In the genomic region with DNA sequence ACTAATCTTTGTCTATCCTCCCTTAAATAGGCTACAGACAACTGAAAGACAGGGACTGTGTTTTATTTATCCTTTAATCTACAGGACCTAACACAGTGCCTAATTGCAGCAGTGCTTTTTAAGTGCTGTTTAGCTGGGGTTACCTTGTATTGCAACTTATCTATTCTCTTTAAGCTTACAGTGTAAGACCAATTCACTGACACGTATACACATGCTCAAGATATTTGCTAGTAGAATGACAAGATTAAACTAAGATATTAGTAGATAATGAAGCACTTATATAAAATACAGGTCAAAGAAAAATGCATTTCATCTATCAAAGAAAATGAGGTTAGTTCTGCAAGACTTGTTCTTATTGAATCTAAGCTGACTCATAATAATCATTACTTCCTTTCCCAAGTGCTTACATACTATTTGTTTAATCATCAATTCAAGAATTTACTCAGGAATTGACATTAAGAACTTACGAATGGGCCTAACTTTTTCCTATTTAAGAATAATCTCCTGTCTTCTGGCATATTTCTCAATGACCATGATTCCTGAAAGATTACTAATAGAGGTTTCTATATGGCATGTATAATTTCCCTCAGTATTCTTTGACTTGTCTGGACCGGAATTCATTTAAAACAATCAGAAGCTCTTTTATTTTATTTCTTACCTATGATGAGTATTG, we compare ENCODE assay signal across 29 cellular contexts.
DNase-seq lines count a peak whose midpoint lies in the region; ATAC-seq, FAIRE-seq and TF ChIP-seq lines count a peak whose summit lies in the region.
"Had no signal": no experiment of that assay in that cellular context is flagged by ENCODE, and none has a peak within 500 bp of the region (broad histone marks: within the 10 kb centered on the region; RNA-seq: fewer than 3 reads in every experiment).

No MANE protein-coding gene starts in this region.

- peaks cover 44% of the 10 kb centered on the region for H3K4me1 ChIP-seq in ACC112 (ENCODE audit: control insufficient read depth, insufficient read depth, low read length, unreplicated experiment)
- peaks cover 3% of the 10 kb centered on the region for H3K4me1 ChIP-seq in astrocyte (ENCODE audit: insufficient read depth, low read length)
- H3K4me1 ChIP-seq in ovary (ENCODE audit: insufficient read depth): no peaks in the 10 kb centered on the region
- H3K4me1 ChIP-seq: left lung, pancreas had no signal

- intact Hi-C loops in ovary (cut with DNase I): no loop called here

- H3K27me3 Mint-ChIP-seq in astrocyte (ENCODE audit: low read depth, unreplicated experiment): no peaks in the 10 kb centered on the region
- no peaks in the 10 kb centered on the region for H3K27me3 Mint-ChIP-seq in activated CD8-positive, alpha-beta memory T cell treated with anti-CD3 and anti-CD28 coated beads, Interleukin-2, amount 10 ng/mL, durations not matched to agents 7 days and 5 days
- H3K27me3 Mint-ChIP-seq: central memory CD8-positive, alpha-beta T cell; naive thymus-derived CD8-positive, alpha-beta T cell had no signal

- H3K27me3 ChIP-seq in ACC112 (ENCODE audit: insufficient read depth, low read length) (no peaks in the 10 kb centered on the region), astrocyte (ENCODE audit: insufficient read depth, low read length) (no peaks in the 10 kb centered on the region), ovary (no peaks in the 10 kb centered on the region)
- H3K27me3 ChIP-seq: left lung, pancreas, sigmoid colon had no signal

- H3K27ac ChIP-seq in ACC112 (ENCODE audit: low read depth, low read length) (peak overlapping the region; percentile 80), astrocyte (ENCODE audit: low read depth, low read length) (no peak overlapping the region), ovary (no peak overlapping the region)
- H3K27ac ChIP-seq: A549, C4-2B, left lung, pancreas, sigmoid colon had no signal

- CTCF ChIA-PET in activated CD8-positive, alpha-beta memory T cell treated with anti-CD3 and anti-CD28 coated beads, Interleukin-2, amount 10 ng/mL, durations not matched to agents 7 days and 5 days (lab: Charles Lee): no interaction called here

- H3K9me3 ChIP-seq in astrocyte (ENCODE audit: insufficient read depth, low read depth, low read length) (no peaks in the 10 kb centered on the region), ovary (no peaks in the 10 kb centered on the region)
- H3K9me3 ChIP-seq: A549, left lung, pancreas, sigmoid colon had no signal

- H3K4me2 ChIP-seq in astrocyte (ENCODE audit: low read length): no peak overlapping the region
- H3K4me2 ChIP-seq: A549 had no signal

- H3K36me3 ChIP-seq in ACC112 (ENCODE audit: insufficient read depth, low read length): no peaks in the 10 kb centered on the region
- no peaks in the 10 kb centered on the region for H3K36me3 ChIP-seq in astrocyte (ENCODE audit: insufficient read depth, low read length)
- no peaks in the 10 kb centered on the region for H3K36me3 ChIP-seq in ovary
- H3K36me3 ChIP-seq: left lung, pancreas had no signal

- peaks cover 3% of the 10 kb centered on the region for H3K4me1 Mint-ChIP-seq in astrocyte (ENCODE audit: low read depth, unreplicated experiment)
- H3K4me1 Mint-ChIP-seq in activated CD8-positive, alpha-beta memory T cell treated with anti-CD3 and anti-CD28 coated beads, Interleukin-2, amount 10 ng/mL, durations not matched to agents 7 days and 5 days: no peaks in the 10 kb centered on the region
- H3K4me1 Mint-ChIP-seq: central memory CD8-positive, alpha-beta T cell; naive thymus-derived CD8-positive, alpha-beta T cell had no signal

- H3K4me3 ChIP-seq in ACC112 (ENCODE audit: low read depth, low read length) (no peak overlapping the region), astrocyte (ENCODE audit: insufficient read depth, low read depth, low read length) (no peak overlapping the region), foreskin fibroblast (ENCODE audit: low read depth in 1 of 2, low read length in 2 of 2) (no peak overlapping the region), ovary (no peak overlapping the region)
- H3K4me3 ChIP-seq: A549, GM12878, left lung, pancreas, sigmoid colon had no signal

- peak; percentile 60 for FAIRE-seq in astrocyte (lab: Jason Lieb, UNC)
- FAIRE-seq: A549, GM12878, pancreas, TTC549 had no signal

- H3K27ac Mint-ChIP-seq in astrocyte (ENCODE audit: unreplicated experiment): no peak overlapping the region
- no peak overlapping the region for H3K27ac Mint-ChIP-seq in activated CD8-positive, alpha-beta memory T cell treated with anti-CD3 and anti-CD28 coated beads, Interleukin-2, amount 10 ng/mL, durations not matched to agents 7 days and 5 days
- H3K27ac Mint-ChIP-seq: activated naive CD4-positive, alpha-beta T cell treated with anti-CD3 and anti-CD28 coated beads for 36 hours; naive thymus-derived CD8-positive, alpha-beta T cell had no signal

- no peak for ATAC-seq in activated CD8-positive, alpha-beta memory T cell treated with anti-CD3 and anti-CD28 coated beads, Interleukin-2, amount 10 ng/mL, durations not matched to agents 7 days and 5 days
- ATAC-seq in GM18873 (IDR thresholded peaks at IDR 0.05; ENCODE audit: low FRiP score, unreplicated experiment): no peak
- ATAC-seq: A549; GM12878; left lung; naive thymus-derived CD8-positive, alpha-beta T cell; pancreas had no signal

- DNase-seq in HPDE6-E6E7 (ENCODE audit: extremely low spot score): peak; percentile 1
- peak; percentile 84 for DNase-seq in astrocyte (ENCODE audit: low read depth)
- peak; percentile 39 to 62 for DNase-seq in foreskin fibroblast
- no peak for DNase-seq in iPS-NIHi11 (ENCODE audit: low spot score)
- DNase-seq in activated CD8-positive, alpha-beta memory T cell treated with anti-CD3 and anti-CD28 coated beads, Interleukin-2, amount 10 ng/mL, durations not matched to agents 7 days and 5 days: no peak
- no peak for DNase-seq in ovary
- DNase-seq: activated CD4-positive, alpha-beta T cell treated with anti-CD3 and anti-CD28 coated beads for 4 hours; activated naive CD4-positive, alpha-beta T cell treated with anti-CD3 and anti-CD28 coated beads for 36 hours; activated T-cell treated with anti-CD3 and anti-CD28 coated beads, Interleukin-2, amount 50 U/mL, for 48 hours; anterior cingulate cortex; head of caudate nucleus; Kasumi-1; left lung; naive thymus-derived CD8-positive, alpha-beta T cell; NCI-H187; NCI-H226; NCI-H82; pancreas; SIG-M5; sigmoid colon; T-helper 1 cell had no signal

- H3K9me3 Mint-ChIP-seq in astrocyte (ENCODE audit: unreplicated experiment): no peaks in the 10 kb centered on the region
- peaks cover 2% of the 10 kb centered on the region for H3K9me3 Mint-ChIP-seq in activated CD8-positive, alpha-beta memory T cell treated with anti-CD3 and anti-CD28 coated beads, Interleukin-2, amount 10 ng/mL, durations not matched to agents 7 days and 5 days (ENCODE audit: low read depth)
- H3K9me3 Mint-ChIP-seq: activated naive CD4-positive, alpha-beta T cell treated with anti-CD3 and anti-CD28 coated beads for 36 hours; mesothelial cell of epicardium; naive thymus-derived CD8-positive, alpha-beta T cell had no signal

- peak overlapping the region; percentile 32 for H2AFZ ChIP-seq in ACC112 (ENCODE audit: low read length, unreplicated experiment)
- no peak overlapping the region for H2AFZ ChIP-seq in astrocyte (ENCODE audit: low read depth, low read length)

- no peak overlapping the region for H3K4me3 Mint-ChIP-seq in astrocyte (ENCODE audit: unreplicated experiment)
- no peak overlapping the region for H3K4me3 Mint-ChIP-seq in activated CD8-positive, alpha-beta memory T cell treated with anti-CD3 and anti-CD28 coated beads, Interleukin-2, amount 10 ng/mL, durations not matched to agents 7 days and 5 days
- H3K4me3 Mint-ChIP-seq: activated naive CD4-positive, alpha-beta T cell treated with anti-CD3 and anti-CD28 coated beads for 36 hours; central memory CD8-positive, alpha-beta T cell; mesothelial cell of epicardium; naive thymus-derived CD8-positive, alpha-beta T cell had no signal

- H3K9ac ChIP-seq in astrocyte (ENCODE audit: low read length): no peak overlapping the region

- 77 to 93% (median 80%) methylated on average over 3 of the region's 3 CpGs for WGBS in ovary, 3 donors

- H3K79me2 ChIP-seq in ACC112 (ENCODE audit: control insufficient read depth, insufficient read depth, low read length, unreplicated experiment) (no peaks in the 10 kb centered on the region), astrocyte (ENCODE audit: insufficient read depth, low read length) (no peaks in the 10 kb centered on the region)

- TF ChIP-seq POLR2A in ovary (IDR thresholded peaks at IDR 0.05): no peak

- no peaks in the 10 kb centered on the region for H3K36me3 Mint-ChIP-seq in astrocyte (ENCODE audit: low read depth, unreplicated experiment)
- no peaks in the 10 kb centered on the region for H3K36me3 Mint-ChIP-seq in activated CD8-positive, alpha-beta memory T cell treated with anti-CD3 and anti-CD28 coated beads, Interleukin-2, amount 10 ng/mL, durations not matched to agents 7 days and 5 days
- H3K36me3 Mint-ChIP-seq: mesothelial cell of epicardium had no signal

- TF ChIP-seq CTCF in astrocyte (IDR thresholded peaks at IDR 0.05; ENCODE audit: insufficient read depth, low read depth, low read length) (no peak), foreskin fibroblast (IDR thresholded peaks at IDR 0.05; ENCODE audit: low read depth, low read length) (no peak), ovary (IDR thresholded peaks at IDR 0.05) (no peak)

- no peak for TF ChIP-seq EP300 in ovary (IDR thresholded peaks at IDR 0.05)

- H4K20me1 ChIP-seq in astrocyte (ENCODE audit: insufficient read depth, low read length): no peaks in the 10 kb centered on the region

Comparison
In these comparisons a context has a peak if more than half of its experiments do, and no peak if none do; other contexts are left out.
1. DNase-seq: peak in HPDE6-E6E7 (single experiment), astrocyte (single experiment) and foreskin fibroblast (2 of 2); none in iPS-NIHi11 (single experiment), activated CD8-positive, alpha-beta memory T cell treated with anti-CD3 and anti-CD28 coated beads, Interleukin-2, amount 10 ng/mL, durations not matched to agents 7 days and 5 days (single experiment) and ovary (0 of 5).